Comparison of ENCODE assay signal across 20 cellular contexts in the genomic region with DNA sequence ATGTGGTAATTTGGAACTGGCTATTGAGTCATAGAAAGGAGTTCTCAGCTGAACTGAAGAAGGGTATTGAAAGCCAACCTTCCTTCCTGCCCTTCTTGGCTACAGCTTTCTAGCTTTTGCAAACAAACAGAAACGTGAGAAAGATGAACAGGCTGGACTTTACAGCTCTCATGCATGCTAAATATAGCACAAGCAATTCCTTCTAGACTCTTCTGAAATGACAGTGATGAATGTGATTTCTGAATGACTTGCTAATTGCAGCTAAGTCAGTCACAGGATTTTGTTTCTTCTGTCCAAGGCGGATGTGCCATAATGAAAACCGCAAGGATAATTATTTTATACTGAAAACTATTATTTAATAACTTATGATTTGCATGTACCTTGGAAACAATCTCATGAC. TPM values are rescaled to one million over a fixed set of nuclear protein-coding genes. Genes with fewer than 3 reads are reported as not detected.
DNase-seq lines count a peak whose midpoint lies in the region; ATAC-seq, FAIRE-seq and TF ChIP-seq lines count a peak whose summit lies in the region.
"Had no signal": no experiment of that assay in that cellular context is flagged by ENCODE, and none has a peak within 500 bp of the region (broad histone marks: within the 10 kb centered on the region; RNA-seq: fewer than 3 reads in every experiment).

No MANE protein-coding gene starts in this region.

- H3K9me3 Mint-ChIP-seq in astrocyte (ENCODE audit: unreplicated experiment), result no peaks in the 10 kb centered on the region

- TF ChIP-seq EP300 in sigmoid colon (IDR thresholded peaks at IDR 0.05), result no peak

- no peak for FAIRE-seq in astrocyte (lab: Jason Lieb, UNC)
- FAIRE-seq: bronchial epithelial cell, TTC549 had no signal

- WGBS in sigmoid colon, 2 donors, result 58 to 62% methylated on average over 3 of the region's 3 CpGs

- no peak overlapping the region for H3K4me3 ChIP-seq in MM.1S (ENCODE audit: low read length)
- no peak overlapping the region for H3K4me3 ChIP-seq in astrocyte (ENCODE audit: insufficient read depth, low read depth, low read length)
- H3K4me3 ChIP-seq in sigmoid colon, result no peak overlapping the region
- H3K4me3 ChIP-seq: left ventricle myocardium inferior, upper lobe of right lung had no signal

- H4K20me1 ChIP-seq in MM.1S (ENCODE audit: insufficient read depth, low read length), result no peaks in the 10 kb centered on the region; the same call in 1 of the 2 replicates
- H4K20me1 ChIP-seq in astrocyte (ENCODE audit: insufficient read depth, low read length), result no peaks in the 10 kb centered on the region

- H3K27ac ChIP-seq in MM.1S (ENCODE audit: low read length), result no peak overlapping the region
- H3K27ac ChIP-seq in astrocyte (ENCODE audit: low read depth, low read length), result no peak overlapping the region
- peak overlapping the region; percentile 5 to 29 (median 20) for H3K27ac ChIP-seq in sigmoid colon
- H3K27ac ChIP-seq: left ventricle myocardium inferior, upper lobe of right lung had no signal

- ATAC-seq in GM18909 (IDR thresholded peaks at IDR 0.05; ENCODE audit: poor library complexity, unreplicated experiment), result no peak
- ATAC-seq: Panc1, upper lobe of right lung had no signal

- H3K36me3 Mint-ChIP-seq in astrocyte (ENCODE audit: low read depth, unreplicated experiment), result no peaks in the 10 kb centered on the region
- H3K36me3 Mint-ChIP-seq: activated naive CD8-positive, alpha-beta T cell; CD8-positive, alpha-beta memory T cell; naive B cell had no signal

- TF ChIP-seq CTCF in MM.1S (IDR thresholded peaks at IDR 0.05; ENCODE audit: low read length) (no peak), astrocyte (IDR thresholded peaks at IDR 0.05; ENCODE audit: insufficient read depth, low read depth, low read length) (no peak), sigmoid colon (IDR thresholded peaks at IDR 0.05) (no peak)

- H3K27me3 ChIP-seq in MM.1S (replicated peaks; ENCODE audit: insufficient read depth, low read length), result no peaks in the 10 kb centered on the region
- no peaks in the 10 kb centered on the region for H3K27me3 ChIP-seq in astrocyte (ENCODE audit: insufficient read depth, low read length)
- no peaks in the 10 kb centered on the region for H3K27me3 ChIP-seq in sigmoid colon
- H3K27me3 ChIP-seq: upper lobe of right lung had no signal

- H3F3A ChIP-seq in MM.1S (ENCODE audit: insufficient read depth, low read length), result no peaks in the 10 kb centered on the region; the same call in 1 of the 2 replicates

- H3K4me1 ChIP-seq in MM.1S (ENCODE audit: low read length) (peaks cover 7% of the 10 kb centered on the region; the same call in 1 of the 2 replicates), astrocyte (ENCODE audit: insufficient read depth, low read length) (no peaks in the 10 kb centered on the region), sigmoid colon (peaks cover 0 to 39% (median 11%) of the 10 kb centered on the region in 4 donors)
- H3K4me1 ChIP-seq: left ventricle myocardium inferior, upper lobe of right lung had no signal

- H3K79me2 ChIP-seq in MM.1S (ENCODE audit: low read length) (no peaks in the 10 kb centered on the region), astrocyte (ENCODE audit: insufficient read depth, low read length) (no peaks in the 10 kb centered on the region)

- no peaks in the 10 kb centered on the region for H3K36me3 ChIP-seq in MM.1S (replicated peaks; ENCODE audit: insufficient read depth, low read length)
- H3K36me3 ChIP-seq in astrocyte (ENCODE audit: insufficient read depth, low read length), result no peaks in the 10 kb centered on the region
- H3K36me3 ChIP-seq in sigmoid colon, result no peaks in the 10 kb centered on the region
- H3K36me3 ChIP-seq: left ventricle myocardium inferior, upper lobe of right lung had no signal

- peaks cover 2% of the 10 kb centered on the region for H3K4me1 Mint-ChIP-seq in astrocyte (ENCODE audit: low read depth, unreplicated experiment)
- H3K4me1 Mint-ChIP-seq: CD8-positive, alpha-beta memory T cell; naive B cell had no signal

- H3K9ac ChIP-seq in MM.1S (ENCODE audit: low read length) (no peak overlapping the region), astrocyte (ENCODE audit: low read length) (no peak overlapping the region)

- H3K9me2 ChIP-seq in MM.1S (replicated peaks; ENCODE audit: insufficient read depth, low read length), result no peaks in the 10 kb centered on the region

- no peak overlapping the region for H3K4me3 Mint-ChIP-seq in astrocyte (ENCODE audit: unreplicated experiment)
- H3K4me3 Mint-ChIP-seq: activated naive CD8-positive, alpha-beta T cell; CD8-positive, alpha-beta memory T cell; naive B cell had no signal

- no peak overlapping the region for H3K27ac Mint-ChIP-seq in astrocyte (ENCODE audit: unreplicated experiment)
- H3K27ac Mint-ChIP-seq: activated naive CD8-positive, alpha-beta T cell; CD8-positive, alpha-beta memory T cell; naive B cell had no signal

- H3K27me3 Mint-ChIP-seq in astrocyte (ENCODE audit: low read depth, unreplicated experiment), result no peaks in the 10 kb centered on the region
- H3K27me3 Mint-ChIP-seq: activated naive CD8-positive, alpha-beta T cell; CD8-positive, alpha-beta memory T cell; naive B cell had no signal

- H3K9me3 ChIP-seq in MM.1S (replicated peaks; ENCODE audit: insufficient read depth, low read length) (no peaks in the 10 kb centered on the region), astrocyte (ENCODE audit: insufficient read depth, low read depth, low read length) (no peaks in the 10 kb centered on the region), sigmoid colon (no peaks in the 10 kb centered on the region)
- H3K9me3 ChIP-seq: left ventricle myocardium inferior, upper lobe of right lung had no signal

- no peak overlapping the region for H3K4me2 ChIP-seq in MM.1S (ENCODE audit: low read depth, low read length)
- no peak overlapping the region for H3K4me2 ChIP-seq in astrocyte (ENCODE audit: low read length)

- DNase-seq in NCI-H82 (lab: John Stamatoyannopoulos, UW), result peak; percentile 29
- DNase-seq in NCI-H82 treated with DMSO at 0.1 percent for 48 hours (lab: John Stamatoyannopoulos, UW; ENCODE audit: unreplicated experiment), result no peak
- peak; percentile 73 for DNase-seq in MM.1S
- peak; percentile 5 for DNase-seq in astrocyte (ENCODE audit: low read depth)
- no peak for DNase-seq in sigmoid colon
- no peak for DNase-seq in activated naive CD4-positive, alpha-beta T cell (lab: John Stamatoyannopoulos, UW)
- no peak for DNase-seq in activated CD8-positive, alpha-beta memory T cell treated with anti-CD3 and anti-CD28 coated beads for 24 hours
- DNase-seq: activated CD4-positive, alpha-beta T cell treated with anti-CD3 and anti-CD28 coated beads, Interleukin-2, amount 50 U/mL, for 1 hour; CD8-positive, alpha-beta memory T cell; effector CD8-positive, alpha-beta T cell; left ventricle myocardium inferior; naive B cell; NCI-H345; stimulated activated naive CD4-positive, alpha-beta T cell treated with Interleukin-2 at 50 U/mL for 16 hours; upper lobe of right lung had no signal

- TF ChIP-seq POLR2A in sigmoid colon (IDR thresholded peaks at IDR 0.05), result no peak

- H2AFZ ChIP-seq in MM.1S (ENCODE audit: low read length), result no peak overlapping the region
- no peak overlapping the region for H2AFZ ChIP-seq in astrocyte (ENCODE audit: low read depth, low read length)

- intact Hi-C loops in sigmoid colon (cut with DNase I), result loop anchor here (10.0 kb wide), 1 partner anchor 186 kb away; no protein-coding TSS in a partner anchor

RNA-seq across cellular contexts. Expression of a gene that starts 36.3 kb away (rescaled TPM):
- total RNA-seq in astrocyte (9.2 and 10.6 TPM in 2 replicates), sigmoid colon (10 to 100 TPM; 34.9 to 88.1 (median 78.3) TPM)
- polyA plus RNA-seq in sigmoid colon, result 1 to 10 TPM in 2 of 3 donors, under 1 TPM in 1; 0.23 to 5.5 (median 2.4) TPM
- total RNA-seq: CD8-positive, alpha-beta memory T cell had no signal
- polyA plus RNA-seq: CD8-positive, alpha-beta memory T cell had no signal

Comparison
In these comparisons a context has a peak if more than half of its experiments do, and no peak if none do; other contexts are left out.
1. DNase-seq: peak in NCI-H82 (single experiment), MM.1S (single experiment) and astrocyte (single experiment); none in NCI-H82 treated with DMSO at 0.1 percent for 48 hours (single experiment), sigmoid colon (single experiment), activated naive CD4-positive, alpha-beta T cell (0 of 4) and activated CD8-positive, alpha-beta memory T cell treated with anti-CD3 and anti-CD28 coated beads for 24 hours (single experiment).
2. H3K27ac ChIP-seq: peak in sigmoid colon (4 of 4); none in MM.1S (single experiment) and astrocyte (single experiment).